Comparison of ENCODE assay signal across 9 cellular contexts in genomic region chr3:3665961-3666640, GRCh38.
DNase-seq lines count a peak whose midpoint lies in the region; ATAC-seq and TF ChIP-seq lines count a peak whose summit lies in the region.
"Had no signal": no experiment of that assay in that cellular context is flagged by ENCODE, and none has a peak within 500 bp of the region (broad histone marks: within the 10 kb centered on the region; RNA-seq: fewer than 3 reads in every experiment).

No MANE protein-coding gene starts in this region.

- DNase-seq in heart left ventricle = peak; percentile 14 to 76 (median 66)
- no peak for DNase-seq in KBM-7
- DNase-seq in omental fat pad (ENCODE audit: low spot score) = no peak
- DNase-seq in ascending aorta (ENCODE audit: low spot score in 2 of 2) = no peak
- DNase-seq in SW 1271 (lab: John Stamatoyannopoulos, UW) = no peak

- H3K4me1 ChIP-seq in heart left ventricle = peaks cover 0 to 4% (median 0%) of the 10 kb centered on the region in 12 donors
- no peaks in the 10 kb centered on the region for H3K4me1 ChIP-seq in ascending aorta

- in situ Hi-C loops in KBM-7 (cut with MboI; ENCODE audit: low pct_unique_long_range_greater_than_20kb, low sequenced_read_pairs) = no loop called here

- peaks cover 0 to 4% (median 0%) of the 10 kb centered on the region in 9 donors for H3K27me3 ChIP-seq in heart left ventricle
- no peaks in the 10 kb centered on the region for H3K27me3 ChIP-seq in ascending aorta

- H3K36me3 ChIP-seq in heart left ventricle = no peaks in the 10 kb centered on the region
- no peaks in the 10 kb centered on the region for H3K36me3 ChIP-seq in ascending aorta

- TF ChIP-seq CTCF in heart left ventricle (IDR thresholded peaks at IDR 0.05) = no peak
- no peak for TF ChIP-seq CTCF in omental fat pad (IDR thresholded peaks at IDR 0.05)
- TF ChIP-seq CTCF in ascending aorta (IDR thresholded peaks at IDR 0.05) = no peak

- 54 to 62% (median 56%) methylated on average over 13 of the region's 13 CpGs for WGBS in heart left ventricle, 4 donors

- no peak for TF ChIP-seq POLR2A in heart left ventricle (IDR thresholded peaks at IDR 0.05)

- H3K9me3 ChIP-seq in heart left ventricle (peaks cover 0 to 7% (median 0%) of the 10 kb centered on the region in 12 donors), ascending aorta (no peaks in the 10 kb centered on the region)

- intact Hi-C loops in heart left ventricle (cut with DNase I) (loop anchor here in 1 of 10 donors (10.0 kb wide), 1 partner anchor 369 kb away; no protein-coding TSS in a partner anchor), ascending aorta (cut with DNase I) (no loop called here)

- H3K27ac ChIP-seq in heart left ventricle = no peak overlapping the region
- H3K27ac ChIP-seq in ascending aorta = no peak overlapping the region
- H3K27ac ChIP-seq: VCaP had no signal

- H3K4me3 ChIP-seq in heart left ventricle = no peak overlapping the region
- H3K4me3 ChIP-seq in ascending aorta = no peak overlapping the region

- ATAC-seq in GM18502 (IDR thresholded peaks at IDR 0.05; ENCODE audit: poor library complexity, unreplicated experiment) = peak; percentile 46
- peak; percentile 46 for ATAC-seq in GM21526 (IDR thresholded peaks at IDR 0.05; ENCODE audit: low FRiP score, unreplicated experiment)
- peak; percentile 42 for ATAC-seq in HG03159 (IDR thresholded peaks at IDR 0.05; ENCODE audit: unreplicated experiment)
- ATAC-seq in heart left ventricle = peak; percentile 55 to 91 (median 85)
- no peak for ATAC-seq in omental fat pad (ENCODE audit: low FRiP score)

Comparison
In these comparisons a context has a peak if more than half of its experiments do, and no peak if none do; other contexts are left out.
1. DNase-seq: peak in heart left ventricle (5 of 5); none in KBM-7 (single experiment), omental fat pad (single experiment), ascending aorta (0 of 2) and SW 1271 (0 of 2).